Comparison of ENCODE assay signal across 8 cellular contexts in genomic region chr17:6639651-6640535, GRCh38. TPM values are rescaled to one million over a fixed set of nuclear protein-coding genes. Genes with fewer than 3 reads are reported as not detected.
DNase-seq lines count a peak whose midpoint lies in the region; ATAC-seq and TF ChIP-seq lines count a peak whose summit lies in the region.

No MANE protein-coding gene starts in this region.

- peaks cover 10% of the 10 kb centered on the region for H3K36me3 ChIP-seq in suprapubic skin

- peak overlapping the region; percentile 86 for H3K27ac ChIP-seq in suprapubic skin

- no peak for TF ChIP-seq EP300 in suprapubic skin (IDR thresholded peaks at IDR 0.05)

- TF ChIP-seq POLR2A in lower leg skin (IDR thresholded peaks at IDR 0.05) (no peak), suprapubic skin (IDR thresholded peaks at IDR 0.05) (no peak)

- peaks cover 56% of the 10 kb centered on the region for H3K4me1 ChIP-seq in suprapubic skin

- intact Hi-C loops in lower leg skin (cut with DNase I; ENCODE audit: low total_unique reads) = no loop called here

- H3K27me3 ChIP-seq in suprapubic skin = no peaks in the 10 kb centered on the region

- DNase-seq in GM10266 (ENCODE audit: extremely low spot score) = peak; percentile 43
- DNase-seq in SK-N-DZ (ENCODE audit: low spot score) = peak; percentile 41
- peak; percentile 58 for DNase-seq in dermis blood vessel endothelial cell
- peak in 1 of 2 donors; percentile 85 for DNase-seq in lower leg skin (ENCODE audit: low spot score in 2 of 2)
- DNase-seq in suprapubic skin (ENCODE audit: low spot score in 2 of 2) = no peak
- no peak for DNase-seq in amniotic stem cell (lab: John Stamatoyannopoulos, UW)
- no peak for DNase-seq in NCI-H2107 (lab: John Stamatoyannopoulos, UW)

- H3K4me3 ChIP-seq in lower leg skin (ENCODE audit: low read depth, poor library complexity, severe bottlenecking) = peak overlapping the region; percentile 81
- peak overlapping the region; percentile 89 for H3K4me3 ChIP-seq in suprapubic skin

- 0% methylated on average over 38 to 66 of the region's 66 CpGs for WGBS in lower leg skin, 2 donors
- WGBS in suprapubic skin = 1% methylated on average over 49 of the region's 66 CpGs

- ATAC-seq in HG02885 (IDR thresholded peaks at IDR 0.05; ENCODE audit: poor library complexity, unreplicated experiment) = peak; percentile 7

- TF ChIP-seq CTCF in GM10266 (IDR thresholded peaks at IDR 0.05; ENCODE audit: control insufficient read depth, insufficient read depth, low read depth, missing control alignments) (no peak), lower leg skin (IDR thresholded peaks at IDR 0.05) (no peak), suprapubic skin (IDR thresholded peaks at IDR 0.05) (no peak)

- H3K9me3 ChIP-seq in suprapubic skin = no peaks in the 10 kb centered on the region

RNA-seq across cellular contexts. Expression of gene KIAA0753, which starts 0.6 kb away (rescaled TPM):
- polyA plus RNA-seq in SK-N-DZ (2014; cell fraction: cytosol; rRNA removed) = 13.4 and 17.3 TPM in 2 replicates
- 19.6 and 30.1 TPM in 2 replicates for polyA plus RNA-seq in SK-N-DZ (2014; cell fraction: nucleus; rRNA removed)
- total RNA-seq in dermis blood vessel endothelial cell (8.9 and 11.7 TPM in 2 replicates), lower leg skin (10 to 100 TPM in 3 of 4 donors, 1 to 10 TPM in 1; 8.1 to 19.6 (median 13.8) TPM), suprapubic skin (10 to 100 TPM in 2 of 4 donors, 1 to 10 TPM in 2; 4.9 to 24.9 (median 10.4) TPM)

RNA-seq across cellular contexts. Expression of gene TXNDC17, which starts 1.0 kb away (rescaled TPM):
- 112 and 235 TPM in 2 replicates for polyA plus RNA-seq in SK-N-DZ (2014; cell fraction: cytosol; rRNA removed)
- polyA plus RNA-seq in SK-N-DZ (2014; cell fraction: nucleus; rRNA removed) = 163 and 278 TPM in 2 replicates
- total RNA-seq in dermis blood vessel endothelial cell (56.7 and 166 TPM in 2 replicates), lower leg skin (100 to 1,000 TPM in 2 of 4 donors, 10 to 100 TPM in 2; 56.9 to 149 (median 98.0) TPM), suprapubic skin (100 to 1,000 TPM in 1 of 4 donors, 10 to 100 TPM in 3; 30.0 to 153 (median 92.9) TPM)

RNA-seq across cellular contexts. Expression of gene MED31, which starts 11.5 kb away (rescaled TPM):
- 12.0 and 19.8 TPM in 2 replicates for polyA plus RNA-seq in SK-N-DZ (2014; cell fraction: cytosol; rRNA removed)
- polyA plus RNA-seq in SK-N-DZ (2014; cell fraction: nucleus; rRNA removed) = 14.1 and 20.7 TPM in 2 replicates
- total RNA-seq in dermis blood vessel endothelial cell (7.0 and 8.5 TPM in 2 replicates), lower leg skin (10 to 100 TPM in 2 of 4 donors, 1 to 10 TPM in 2; 2.4 to 16.5 (median 9.8) TPM), suprapubic skin (10 to 100 TPM in 3 of 4 donors, 1 to 10 TPM in 1; 9.3 to 19.2 (median 12.9) TPM)

RNA-seq across cellular contexts. Expression of gene C17orf100, which starts 11.7 kb away (rescaled TPM):
- 4.4 and 7.7 TPM in 2 replicates for polyA plus RNA-seq in SK-N-DZ (2014; cell fraction: cytosol; rRNA removed)
- polyA plus RNA-seq in SK-N-DZ (2014; cell fraction: nucleus; rRNA removed) = 2.9 and 5.9 TPM in 2 replicates
- total RNA-seq in dermis blood vessel endothelial cell (0.42 and 0.85 TPM in 2 replicates), lower leg skin (1 to 10 TPM in 2 of 4 donors, under 1 TPM in 2; 0.81 to 3.3 (median 1.6) TPM), suprapubic skin (1 to 10 TPM; 1.9 to 3.3 (median 2.4) TPM)

Comparison
In these comparisons a context has a peak if more than half of its experiments do, and no peak if none do; other contexts are left out.
1. DNase-seq: peak in GM10266 (single experiment), SK-N-DZ (single experiment) and dermis blood vessel endothelial cell (single experiment); none in suprapubic skin (0 of 2), amniotic stem cell (single experiment) and NCI-H2107 (single experiment).